ENCODE assay signal across 15 cellular contexts in the genomic region with DNA sequence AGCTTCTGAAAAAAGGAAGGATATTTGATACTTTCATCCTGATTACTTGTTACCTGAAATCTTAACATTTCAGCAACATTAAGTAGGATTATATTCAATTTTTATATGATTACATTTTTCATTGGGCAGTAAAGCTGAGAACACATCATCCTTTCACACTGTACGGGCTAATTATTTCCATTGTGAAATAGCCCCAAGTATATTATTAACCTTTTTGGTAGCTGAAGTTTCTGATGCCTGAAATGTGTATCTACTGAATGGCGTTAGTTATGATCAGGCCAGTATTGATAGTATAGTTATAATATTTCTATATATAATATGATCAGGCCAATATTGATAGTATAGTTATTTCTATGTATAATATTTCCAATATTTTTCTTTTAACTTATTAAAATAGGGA. TPM values are rescaled to one million over a fixed set of nuclear protein-coding genes. Genes with fewer than 3 reads are reported as not detected.
DNase-seq lines count a peak whose midpoint lies in the region; ATAC-seq, FAIRE-seq and TF ChIP-seq lines count a peak whose summit lies in the region.
"Had no signal": no experiment of that assay in that cellular context is flagged by ENCODE, and none has a peak within 500 bp of the region (broad histone marks: within the 10 kb centered on the region; RNA-seq: fewer than 3 reads in every experiment).

No MANE protein-coding gene starts in this region.

- ATAC-seq in GM19043 (IDR thresholded peaks at IDR 0.05; ENCODE audit: low read depth, unreplicated experiment) (peak; percentile 53), HG03354 (IDR thresholded peaks at IDR 0.05; ENCODE audit: poor library complexity, severe bottlenecking, unreplicated experiment) (peak; percentile 68)
- ATAC-seq: K562 had no signal

- DNase-seq in kidney glomerular epithelial cell (lab: John Stamatoyannopoulos, UW) (peak; percentile 16), D721Med (ENCODE audit: insufficient read length, low spot score) (no peak), right atrium auricular region (ENCODE audit: low spot score) (no peak), NCI-H2107 treated with DMSO at 0.1 percent for 48 hours (lab: John Stamatoyannopoulos, UW; ENCODE audit: unreplicated experiment) (no peak)
- DNase-seq: AML-193; Caco-2; CD8-positive, alpha-beta memory T cell; DMS53; GF-D8; HCEC 1CT had no signal

- H3K9me3 ChIP-seq in right atrium auricular region = no peaks in the 10 kb centered on the region
- H3K9me3 ChIP-seq: BLaER1, Caco-2 had no signal

- no peaks in the 10 kb centered on the region for H3K36me3 ChIP-seq in right atrium auricular region

- no peaks in the 10 kb centered on the region for H3K27me3 ChIP-seq in right atrium auricular region
- H3K27me3 ChIP-seq: BLaER1 had no signal

- no peak overlapping the region for H3K4me3 ChIP-seq in right atrium auricular region
- H3K4me3 ChIP-seq: BLaER1, K562 had no signal

- no peaks in the 10 kb centered on the region for H3K4me1 ChIP-seq in right atrium auricular region
- H3K4me1 ChIP-seq: BLaER1 had no signal

- FAIRE-seq in D721Med (lab: Jason Lieb, UNC) = no peak
- FAIRE-seq: H1, K562 had no signal

- H3K27ac ChIP-seq in right atrium auricular region = no peak overlapping the region
- H3K27ac ChIP-seq: BLaER1 had no signal

- TF ChIP-seq CTCF in D721Med (IDR thresholded peaks at IDR 0.05; ENCODE audit: insufficient read depth, missing control alignments) (no peak), right atrium auricular region (IDR thresholded peaks at IDR 0.05) (no peak)

RNA-seq across cellular contexts. Expression of a gene that starts 10.1 kb away (rescaled TPM):
- 1 to 10 TPM; 4.6 to 7.6 TPM for total RNA-seq in right atrium auricular region

RNA-seq across cellular contexts. Expression of a gene that starts 30.7 kb away (rescaled TPM):
- total RNA-seq in right atrium auricular region = 1 to 10 TPM in 1 of 2 donors, under 1 TPM in 1; 0.93 to 1.2 TPM
- total RNA-seq: CD8-positive, alpha-beta memory T cell had no signal

RNA-seq across cellular contexts. Expression of a gene that starts 40.4 kb away (rescaled TPM):
- total RNA-seq in right atrium auricular region = not detected
- total RNA-seq: CD8-positive, alpha-beta memory T cell had no signal

RNA-seq across cellular contexts. Expression of a gene that starts 54.3 kb away (rescaled TPM):
- total RNA-seq in right atrium auricular region = under 1 TPM in 1 of 2 donors, not detected in 1; 0.48 TPM
